ENCODE assay signal across 17 cellular contexts in the genomic region with DNA sequence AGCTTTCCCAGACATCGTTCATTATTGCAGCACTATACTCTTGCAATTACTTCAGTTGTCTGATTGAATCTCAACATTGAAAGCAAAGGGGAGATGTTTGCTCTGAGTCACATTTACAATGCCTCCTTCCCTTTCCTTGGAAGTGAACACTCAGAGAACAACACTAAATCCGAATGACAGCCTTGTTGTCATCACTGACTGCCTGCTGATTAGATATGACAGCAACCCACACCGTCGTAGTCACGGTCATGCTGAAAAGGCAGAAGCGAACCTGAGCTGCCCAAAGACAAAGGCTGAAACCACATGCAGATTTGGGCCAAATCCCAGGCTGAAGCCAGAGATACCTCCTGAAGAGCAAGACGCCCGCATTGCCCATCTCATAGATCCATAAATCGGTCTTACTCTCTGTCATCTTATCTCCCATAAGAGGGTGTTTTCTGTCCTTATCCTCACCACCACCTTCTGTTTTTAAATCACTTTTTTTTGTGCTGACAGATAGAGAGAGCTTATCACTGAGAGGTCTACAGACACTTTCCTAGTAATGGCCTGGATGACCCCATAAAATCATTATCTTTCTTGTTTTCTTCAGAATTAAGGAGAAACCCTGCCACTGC. TPM values are rescaled to one million over a fixed set of nuclear protein-coding genes. Genes with fewer than 3 reads are reported as not detected.
A peak's percentile ranks its signal among the peaks of the same experiment; 100 is the strongest.
DNase-seq lines count a peak whose midpoint lies in the region; ATAC-seq, FAIRE-seq and TF ChIP-seq lines count a peak whose summit lies in the region.
"Had no signal": no experiment of that assay in that cellular context is flagged by ENCODE, and none has a peak within 500 bp of the region (broad histone marks: within the 10 kb centered on the region; RNA-seq: fewer than 3 reads in every experiment).

No MANE protein-coding gene starts in this region.

- ATAC-seq in K562 (peak; percentile 77), psoas muscle (peak; percentile 63 to 86 (median 66))

- BruUV-seq in K562 (replicated peaks; lab: Mats Ljungman, UMichigan) = no TSS peak

- H2AFZ ChIP-seq in K562 (ENCODE audit: low read depth, low read length) = no peak overlapping the region

- no peak overlapping the region for H3K27ac ChIP-seq in K562 (ENCODE audit: extremely low read depth, low read depth, low read length)
- H3K27ac ChIP-seq in psoas muscle = peak overlapping the region; percentile 46

- intact Hi-C loops in K562 (cut with micrococcal nuclease) (no loop called here), psoas muscle (cut with DNase I) (no loop called here)

- H3K4me1 ChIP-seq in K562 (replicated peaks in 1 of 2; ENCODE audit: control insufficient read depth in 2 of 2, insufficient read depth in 2 of 2, low read length in 2 of 2) = no peaks in the 10 kb centered on the region; a peak in 1 of 5 replicates
- peaks cover 6% of the 10 kb centered on the region for H3K4me1 ChIP-seq in psoas muscle

- TF ChIP-seq RAD21 in K562 (CRISPR knock-in tag; conservative IDR thresholded peaks at IDR 0.05 in 1 of 2, IDR thresholded peaks at IDR 0.05 in 1 of 2) = no peak

- 2% methylated on average over 9 of the region's 9 CpGs for WGBS in K562 (ENCODE audit: insufficient coverage, low coverage, missing lambda C conversion rate)
- WGBS in psoas muscle, 3 donors = 59 to 72% (median 61%) methylated on average over 9 of the region's 9 CpGs

- 0 out of 2 replicates have a peak, but pooled peaks have one; percentile 9 for TF ChIP-seq EP300 in K562 (IDR thresholded peaks at IDR 0.05; ENCODE audit: low read length)

- no peak overlapping the region for H3K4me2 ChIP-seq in K562 (ENCODE audit: insufficient read depth, low read length)

- CTCF ChIA-PET in K562 (lab: Yijun Ruan, JAX; ENCODE audit: low intra/inter-chr PET ratio) = interaction anchor here (0.7 kb wide), 1 partner anchor 400 kb away, joined by 3 read pairs; no protein-coding TSS in a partner anchor

- H3K9me1 ChIP-seq in K562 (ENCODE audit: control insufficient read depth, insufficient read depth, low read length) = no peaks in the 10 kb centered on the region

- 0 out of 2 replicates have a peak, but pooled peaks cover 3% of the 10 kb centered on the region for H4K20me1 ChIP-seq in K562 (replicated peaks; ENCODE audit: control insufficient read depth, insufficient read depth, low read length)

- FAIRE-seq in HTR-8/SVneo (lab: Jason Lieb, UNC) (peak; percentile 76), K562 (lab: Jason Lieb, UNC) (peak; percentile 6)
- FAIRE-seq: D721Med, H1 had no signal

- TF ChIP-seq CTCF in K562 (IDR thresholded peaks at IDR 0.05 in 2 of 3, conservative IDR thresholded peaks at IDR 0.05 in 1 of 3; ENCODE audit: insufficient read depth in 2 of 3, low read depth in 1 of 3, low read length in 3 of 3) (no peak), psoas muscle (IDR thresholded peaks at IDR 0.05) (no peak)

- POLR2A ChIA-PET in K562 (lab: Yijun Ruan, JAX) = interaction anchor here (0.5 to 0.6 kb wide), 2 partner anchors 286 to 597 kb away, joined by 3 read pairs; no protein-coding TSS in a partner anchor

- peaks cover 21 to 62% of the 10 kb centered on the region in 2 experiments for H3K27me3 ChIP-seq in K562 (ENCODE audit: control insufficient read depth in 2 of 2, insufficient read depth in 2 of 2, low read length in 2 of 2)
- no peaks in the 10 kb centered on the region for H3K27me3 ChIP-seq in psoas muscle (ENCODE audit: insufficient read depth in 3 of 3, low read length in 2 of 3)

- H3K36me3 ChIP-seq in K562 (ENCODE audit: control insufficient read depth, insufficient read depth, low read length) (no peaks in the 10 kb centered on the region), psoas muscle (ENCODE audit: insufficient read depth in 1 of 2, low read depth in 1 of 2) (peaks cover 0 to 1% of the 10 kb centered on the region in 2 donors)

- in situ Hi-C loops in K562 (cut with MboI) = no loop called here

- no peaks in the 10 kb centered on the region for H3K9me3 ChIP-seq in K562 (replicated peaks; ENCODE audit: control insufficient read depth, insufficient read depth, low read depth, low read length)
- no peaks in the 10 kb centered on the region for H3K9me3 ChIP-seq in psoas muscle

- no peaks in the 10 kb centered on the region for H3K79me2 ChIP-seq in K562 (ENCODE audit: control insufficient read depth, insufficient read depth, low read length)

- DNase-seq in HTR-8/SVneo (ENCODE audit: insufficient read length, low spot score) (no peak), SK-N-DZ (ENCODE audit: low spot score) (peak; percentile 59), K562 (ENCODE audit: extremely low read depth in 1 of 4, low spot score in 3 of 4) (peak in 2 of 4 experiments; percentile 37 to 50), psoas muscle (no peak), NCI-H2029 (lab: John Stamatoyannopoulos, UW) (no peak), SKM-1 treated with dmso at 0.1 percent for 144 hours (lab: John Stamatoyannopoulos, UW; ENCODE audit: unreplicated experiment) (no peak), NCI-H2171 treated with DMSO at 0.1 percent for 48 hours (lab: John Stamatoyannopoulos, UW) (no peak)
- no peak for DNase-seq in activated naive CD4-positive, alpha-beta T cell treated with Interleukin-2 at 50 U/mL for 16 hours
- DNase-seq: ACHN; CD4-positive, alpha-beta memory T cell; DND-41; GF-D8; NCI-H1930; NCI-H524 treated with DMSO at 0.1 percent for 48 hours; NK-92 treated with Interleukin-12 subunit alpha and Interleukin-12 subunit beta, amount 100 ng/mL, for 24 hours had no signal

- no peak overlapping the region for H3K9ac ChIP-seq in K562 (ENCODE audit: insufficient read depth in 1 of 2, low read depth in 2 of 2, low read length in 2 of 2)

- TF ChIP-seq POLR2A in K562 (conservative IDR thresholded peaks at IDR 0.05) = no peak

- H3K4me3 ChIP-seq in K562 (no peak overlapping the region), psoas muscle (no peak overlapping the region)

TF ChIP-seq in K562, 482 proteins besides CTCF, POLR2A, EP300 and RAD21 (continues in another document):
- TF ChIP-seq, protein P1, sequence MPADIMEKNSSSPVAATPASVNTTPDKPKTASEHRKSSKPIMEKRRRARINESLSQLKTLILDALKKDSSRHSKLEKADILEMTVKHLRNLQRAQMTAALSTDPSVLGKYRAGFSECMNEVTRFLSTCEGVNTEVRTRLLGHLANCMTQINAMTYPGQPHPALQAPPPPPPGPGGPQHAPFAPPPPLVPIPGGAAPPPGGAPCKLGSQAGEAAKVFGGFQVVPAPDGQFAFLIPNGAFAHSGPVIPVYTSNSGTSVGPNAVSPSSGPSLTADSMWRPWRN (IDR thresholded peaks at IDR 0.05; ENCODE audit: low read depth) = peak; percentile 85
- peak; percentile 82 for TF ChIP-seq BHLHE40 (IDR thresholded peaks at IDR 0.05; ENCODE audit: low read length)

RNA-seq across cellular contexts. Expression of a gene that starts 47.5 kb away (rescaled TPM):
- polyA plus RNA-seq in SK-N-DZ (2014; cell fraction: cytosol; rRNA removed) = 0.44 TPM in 1 of 2 replicates, not detected in the other
- polyA plus RNA-seq in SK-N-DZ (2014; cell fraction: nucleus; rRNA removed) = 0.77 TPM in 1 of 2 replicates, not detected in the other
- 0.67 and 1.3 TPM in 2 replicates for total RNA-seq in K562 (2011; cell fraction: chromatin; rRNA removed; ENCODE audit: low replicate concordance)
- total RNA-seq in K562 (2011; cell fraction: nucleolus; rRNA removed) = 0.66 and 1.2 TPM in 2 replicates
- total RNA-seq in K562 (2011; cell fraction: nucleoplasm; rRNA removed) = 0.59 TPM in 1 of 2 replicates, not detected in the other
- total RNA-seq in K562 (2014; rRNA removed) = 2.1 and 3.3 TPM in 2 replicates
- 0.91 and 1.4 TPM in 2 replicates for total RNA-seq in K562 (2014; rRNA removed; fragmentation: Illumina TruSeq; extraction: Trizol)
- total RNA-seq in K562 (2015; rRNA removed; fragmentation: Illumina TruSeq; extraction: Trizol) = 1.6 and 2.0 TPM in 2 replicates
- total RNA-seq in K562 (2021) = 1.2 and 2.1 TPM in 2 replicates
- 0.27 and 0.57 TPM in 2 replicates for polyA plus RNA-seq in K562 (2011; rRNA removed)
- 0.13 and 0.94 TPM in 2 replicates for polyA plus RNA-seq in K562 (2011; cell fraction: cytosol; rRNA removed)
- 0.45 and 1.5 TPM in 2 replicates for polyA plus RNA-seq in K562 (2011; cell fraction: nucleus; rRNA removed)
- polyA plus RNA-seq in K562 (2012) = 1.3 and 3.3 TPM in 2 replicates
- 1.4 and 1.7 TPM in 2 replicates for polyA plus RNA-seq in K562 (2014; fragmentation: Illumina TruSeq; extraction: Trizol)
- polyA plus RNA-seq in K562 (2014; fragmentation: Nextera tagmentation; extraction: Ambion mirVana) = under 1 TPM; 0.06 to 0.21 TPM
- polyA plus RNA-seq in K562 (2014; rRNA removed) = 1.9 and 3.2 TPM in 2 replicates
- polyA minus RNA-seq in K562 (2011; rRNA and poly(A)+ RNA removed) = 0.07 and 0.15 TPM in 2 replicates
- polyA minus RNA-seq in K562 (2011; cell fraction: cytosol; rRNA and poly(A)+ RNA removed) = not detected in 2 replicates
- polyA minus RNA-seq in K562 (2011; cell fraction: nucleus; rRNA and poly(A)+ RNA removed) = 0.54 and 0.56 TPM in 2 replicates
- 1 to 10 TPM; 2.3 to 4.8 (median 3.4) TPM for total RNA-seq in psoas muscle
- 1 to 10 TPM; 2.6 to 3.6 (median 3.2) TPM for polyA plus RNA-seq in psoas muscle
